Comparison of ENCODE assay signal across 10 cellular contexts in genomic region chr18:48667276-48668254, GRCh38.
DNase-seq lines count a peak whose midpoint lies in the region; ATAC-seq, FAIRE-seq and TF ChIP-seq lines count a peak whose summit lies in the region.
"Had no signal": no experiment of that assay in that cellular context is flagged by ENCODE, and none has a peak within 500 bp of the region (broad histone marks: within the 10 kb centered on the region; RNA-seq: fewer than 3 reads in every experiment).

No MANE protein-coding gene starts in this region.

- intact Hi-C loops in activated CD4-positive, alpha-beta T cell treated with anti-CD3 and anti-CD28 coated beads for 36 hours (cut with DNase I, micrococcal nuclease): no loop called here
- intact Hi-C loops in kidney (cut with DNase I): no loop called here

- H3K9me3 Mint-ChIP-seq in activated CD4-positive, alpha-beta T cell treated with anti-CD3 and anti-CD28 coated beads for 36 hours (ENCODE audit: low read depth): peaks cover 9% of the 10 kb centered on the region

- H3K4me3 ChIP-seq in retinal pigment epithelial cell (ENCODE audit: low read length) (no peak overlapping the region), kidney (ENCODE audit: low read length in 2 of 2) (no peak overlapping the region)
- H3K4me3 ChIP-seq: tibial artery had no signal

- peaks cover 9 to 12% of the 10 kb centered on the region in 2 donors for H3K36me3 ChIP-seq in kidney (ENCODE audit: control insufficient read depth in 1 of 2, insufficient read depth in 2 of 2, low read length in 2 of 2)

- POLR2A ChIA-PET in activated CD4-positive, alpha-beta T cell treated with anti-CD3 and anti-CD28 coated beads for 36 hours (lab: Charles Lee): no interaction called here

- no peaks in the 10 kb centered on the region for H3K4me1 Mint-ChIP-seq in activated CD4-positive, alpha-beta T cell treated with anti-CD3 and anti-CD28 coated beads for 36 hours

- H3K27ac ChIP-seq in kidney (ENCODE audit: low read depth in 2 of 2, low read length in 2 of 2): no peak overlapping the region
- H3K27ac ChIP-seq: tibial artery had no signal

- DNase-seq in NCI-H82 (lab: John Stamatoyannopoulos, UW) (peak; percentile 6), NCI-H82 treated with DMSO at 0.1 percent for 48 hours (lab: John Stamatoyannopoulos, UW; ENCODE audit: unreplicated experiment) (no peak), NCI-H128 (lab: John Stamatoyannopoulos, UW; ENCODE audit: unreplicated experiment) (peak; percentile 60), cerebellum (ENCODE audit: low spot score) (peak; percentile 79), retinal pigment epithelial cell (ENCODE audit: low read depth) (no peak), kidney (no peak), NCI-H187 (lab: John Stamatoyannopoulos, UW) (no peak)
- no peak for DNase-seq in activated CD4-positive, alpha-beta T cell treated with anti-CD3 and anti-CD28 coated beads for 36 hours

- H3K36me3 Mint-ChIP-seq in activated CD4-positive, alpha-beta T cell treated with anti-CD3 and anti-CD28 coated beads for 36 hours (ENCODE audit: low read depth): peaks cover 7% of the 10 kb centered on the region

- peaks cover 0 to 2% of the 10 kb centered on the region in 2 donors for H3K4me1 ChIP-seq in kidney (ENCODE audit: control insufficient read depth in 1 of 2, insufficient read depth in 1 of 2, low read depth in 1 of 2, low read length in 2 of 2)

- CTCF ChIA-PET in activated CD4-positive, alpha-beta T cell treated with anti-CD3 and anti-CD28 coated beads for 36 hours (lab: Charles Lee): interaction anchor here (0.6 kb wide), 1 partner anchor 8 kb away, joined by 4 read pairs; no protein-coding TSS in a partner anchor

- no peak overlapping the region for H3K9ac ChIP-seq in kidney (ENCODE audit: low read length in 2 of 2)

- TF ChIP-seq CTCF in retinal pigment epithelial cell (conservative IDR thresholded peaks at IDR 0.05; ENCODE audit: low read depth, low read length) (peak; percentile 55), kidney (IDR thresholded peaks at IDR 0.05; ENCODE audit: borderline replicate concordance, extremely low read depth, insufficient read depth) (no peak)

- ATAC-seq in activated CD4-positive, alpha-beta T cell treated with anti-CD3 and anti-CD28 coated beads for 36 hours: no peak

- no peak overlapping the region for H3K4me3 Mint-ChIP-seq in activated CD4-positive, alpha-beta T cell treated with anti-CD3 and anti-CD28 coated beads for 36 hours
- H3K4me3 Mint-ChIP-seq: T-helper 1 cell treated with Interleukin-12 subunit alpha and Interleukin-12 subunit beta and Interleukin-4 antibody, amounts not matched to agents 30 μg/mL and 1 μg/mL, for 36 hours had no signal

- FAIRE-seq in kidney (lab: Jason Lieb, UNC): no peak

- no peak overlapping the region for H3K27ac Mint-ChIP-seq in activated CD4-positive, alpha-beta T cell treated with anti-CD3 and anti-CD28 coated beads for 36 hours
- H3K27ac Mint-ChIP-seq: T-helper 1 cell treated with Interleukin-12 subunit alpha and Interleukin-12 subunit beta and Interleukin-4 antibody, amounts not matched to agents 30 μg/mL and 1 μg/mL, for 36 hours had no signal

- H3K9me3 ChIP-seq in kidney (ENCODE audit: control insufficient read depth in 1 of 2, low read length in 2 of 2): no peaks in the 10 kb centered on the region

- H3K27me3 Mint-ChIP-seq in activated CD4-positive, alpha-beta T cell treated with anti-CD3 and anti-CD28 coated beads for 36 hours: peaks cover 3% of the 10 kb centered on the region

Comparison
In these comparisons a context has a peak if more than half of its experiments do, and no peak if none do; other contexts are left out.
1. DNase-seq: peak in NCI-H82 (single experiment), NCI-H128 (single experiment) and cerebellum (single experiment); none in NCI-H82 treated with DMSO at 0.1 percent for 48 hours (single experiment), retinal pigment epithelial cell (single experiment), activated CD4-positive, alpha-beta T cell treated with anti-CD3 and anti-CD28 coated beads for 36 hours (single experiment), kidney (single experiment) and NCI-H187 (0 of 2).